Comparison of ENCODE assay signal across 10 cellular contexts in the genomic region with DNA sequence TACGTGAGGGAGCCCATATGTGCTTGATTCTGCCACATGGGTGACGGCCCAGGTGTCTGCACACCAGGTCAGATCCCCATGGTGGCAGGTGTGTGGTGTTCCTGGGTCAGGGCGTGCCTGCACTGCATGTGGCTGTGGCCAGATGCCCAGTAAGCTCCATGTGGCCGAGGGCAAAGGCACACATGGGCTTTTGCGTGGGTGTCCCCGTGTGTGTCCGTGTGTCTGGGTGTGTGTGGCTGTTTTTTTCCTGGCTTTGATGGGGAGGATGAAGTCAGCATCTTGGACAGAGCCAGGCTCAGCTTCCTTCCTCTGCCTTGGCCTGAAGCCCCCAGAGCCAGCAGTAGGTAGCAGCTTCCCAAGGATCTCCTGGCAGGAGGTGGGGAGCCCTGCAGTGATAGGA. TPM values are rescaled to one million over a fixed set of nuclear protein-coding genes. Genes with fewer than 3 reads are reported as not detected.
A peak's percentile ranks its signal among the peaks of the same experiment; 100 is the strongest.
DNase-seq lines count a peak whose midpoint lies in the region; ATAC-seq and TF ChIP-seq lines count a peak whose summit lies in the region.
"Had no signal": no experiment of that assay in that cellular context is flagged by ENCODE, and none has a peak within 500 bp of the region (broad histone marks: within the 10 kb centered on the region; RNA-seq: fewer than 3 reads in every experiment).

No MANE protein-coding gene starts in this region.

- H3K4me1 ChIP-seq in HCT116 (ENCODE audit: control insufficient read depth in 1 of 2, insufficient read depth in 2 of 2, low read length in 2 of 2) (peaks cover 8 to 43% of the 10 kb centered on the region in 2 experiments; a peak in 3 of 4 replicates), liver (ENCODE audit: control insufficient read depth in 4 of 4, insufficient read depth in 4 of 4, low read length in 3 of 4) (peaks cover 3 to 14% (median 8%) of the 10 kb centered on the region in 4 donors)

- H3K4me3 ChIP-seq in HCT116 (replicated peaks in 1 of 2; ENCODE audit: low read depth in 1 of 2, low read length in 2 of 2) (no peak overlapping the region), liver (ENCODE audit: low read depth in 1 of 3, low read length in 3 of 3) (no peak overlapping the region)
- H3K4me3 ChIP-seq: SJSA1 had no signal

- BruUV-seq in HCT116 (replicated peaks; lab: Mats Ljungman, UMichigan), result no TSS peak

- TF ChIP-seq RAD21 in HCT116 (IDR thresholded peaks at IDR 0.05; ENCODE audit: low read depth) (no peak), liver (IDR thresholded peaks at IDR 0.05) (no peak)

- CTCF ChIA-PET in HCT116 (lab: Charles Lee), result no interaction called here

- POLR2A ChIA-PET in HCT116 (lab: Charles Lee), result no interaction called here

- H3K9ac ChIP-seq in HCT116 (ENCODE audit: low read length) (no peak overlapping the region), liver (ENCODE audit: low read depth in 1 of 2, low read length in 2 of 2) (no peak overlapping the region)

- intact Hi-C loops in HCT116 (cut with micrococcal nuclease), result no loop called here

- ATAC-seq in HCT116 (no peak), HG02938 (IDR thresholded peaks at IDR 0.05; ENCODE audit: unreplicated experiment) (no peak), HG02970 (IDR thresholded peaks at IDR 0.05; ENCODE audit: low FRiP score, unreplicated experiment) (no peak)
- ATAC-seq: foreskin keratinocyte had no signal

- RAD21 ChIA-PET in HCT116 (lab: Charles Lee; ENCODE audit: low non-redundant PET in 1 of 2, low total read pairs in 2 of 2, uncharacterized antibody in 2 of 2, unreplicated experiment in 2 of 2), result no interaction called here

- H3K27me3 ChIP-seq in HCT116 (ENCODE audit: insufficient read depth, low read length) (no peaks in the 10 kb centered on the region), liver (ENCODE audit: control insufficient read depth in 4 of 4, insufficient read depth in 4 of 4, low read length in 3 of 4) (peaks cover 0 to 2% (median 0%) of the 10 kb centered on the region in 4 donors)

- H3K36me3 ChIP-seq in HCT116 (ENCODE audit: control insufficient read depth in 1 of 2, insufficient read depth in 2 of 2, low read length in 2 of 2), result no peaks in the 10 kb centered on the region
- peaks cover 0 to 2% (median under 1%) of the 10 kb centered on the region in 4 donors for H3K36me3 ChIP-seq in liver (ENCODE audit: control insufficient read depth in 4 of 4, insufficient read depth in 3 of 4, low read depth in 1 of 4, low read length in 3 of 4)

- no peak for TF ChIP-seq POLR2A in HCT116 (IDR thresholded peaks at IDR 0.05; ENCODE audit: borderline replicate concordance, extremely low read depth, insufficient read depth, insufficient read length)

- H3K4me2 ChIP-seq in HCT116 (ENCODE audit: low read length), result no peak overlapping the region

- TF ChIP-seq CTCF in HCT116 (IDR thresholded peaks at IDR 0.05 in 2 of 3, conservative IDR thresholded peaks at IDR 0.05 in 1 of 3; ENCODE audit: borderline replicate concordance in 1 of 3, insufficient read depth in 1 of 3, low read depth in 2 of 3, low read length in 2 of 3), result no peak
- TF ChIP-seq CTCF in liver (IDR thresholded peaks at IDR 0.05; ENCODE audit: low read depth, low read length, missing input control), result no peak

- no peaks in the 10 kb centered on the region for H4K20me1 ChIP-seq in HCT116 (ENCODE audit: insufficient read depth)

- DNase-seq in HCT116 (ENCODE audit: low read depth, low spot score), result no peak
- DNase-seq: activated CD4-positive, alpha-beta T cell treated with anti-CD3 and anti-CD28 coated beads, Interleukin-2, amount 50 U/mL, for 48 hours; AML-193; foreskin keratinocyte; KBM-7; midbrain had no signal

- whole genome bisulfite sequencing in liver, result 30% methylated on average over 7 of the region's 7 CpGs

- H3K9me3 ChIP-seq in HCT116 (ENCODE audit: control insufficient read depth in 1 of 2, insufficient read depth in 1 of 2, low read depth in 1 of 2, low read length in 2 of 2), result no peaks in the 10 kb centered on the region
- no peaks in the 10 kb centered on the region for H3K9me3 ChIP-seq in liver (ENCODE audit: control insufficient read depth in 4 of 4, low read length in 3 of 4)
- H3K9me3 ChIP-seq: SJSA1 had no signal

- H3K27ac ChIP-seq in HCT116 (ENCODE audit: low read depth, low read length), result no peak overlapping the region
- no peak overlapping the region for H3K27ac ChIP-seq in liver (ENCODE audit: low read depth in 1 of 2, low read length in 2 of 2)
- H3K27ac ChIP-seq: foreskin keratinocyte, SJSA1 had no signal

- no peak overlapping the region for H2AFZ ChIP-seq in HCT116 (ENCODE audit: low read depth, low read length, poor library complexity, severe bottlenecking)

- H3K79me2 ChIP-seq in HCT116 (ENCODE audit: insufficient read depth, low read length), result no peaks in the 10 kb centered on the region

- no peaks in the 10 kb centered on the region for H3K9me2 ChIP-seq in HCT116 (ENCODE audit: insufficient read depth)

TF ChIP-seq in HCT116, 20 proteins besides CTCF, POLR2A, EP300 and RAD21:
- peak; percentile 30; the same call in 1 of the 2 replicates for TF ChIP-seq POLR2AphosphoS5 (IDR thresholded peaks at IDR 0.05; ENCODE audit: low read depth, low read length)
- TF ChIP-seq, protein P1, sequence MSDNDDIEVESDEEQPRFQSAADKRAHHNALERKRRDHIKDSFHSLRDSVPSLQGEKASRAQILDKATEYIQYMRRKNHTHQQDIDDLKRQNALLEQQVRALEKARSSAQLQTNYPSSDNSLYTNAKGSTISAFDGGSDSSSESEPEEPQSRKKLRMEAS (IDR thresholded peaks at IDR 0.05), result no peak

TF ChIP-seq in liver, 16 proteins besides CTCF, POLR2A, EP300 and RAD21 (continues in another document):
- TF ChIP-seq, protein P1 (IDR thresholded peaks at IDR 0.05), result peak; percentile 62
- TF ChIP-seq JUND (IDR thresholded peaks at IDR 0.05) (no peak), HNF4G (IDR thresholded peaks at IDR 0.05) (no peak), NR2F2 (IDR thresholded peaks at IDR 0.05) (no peak), FOXA2 (IDR thresholded peaks at IDR 0.05) (no peak), SP1 (IDR thresholded peaks at IDR 0.05) (no peak), EGR1 (IDR thresholded peaks at IDR 0.05; ENCODE audit: low read depth in 2 of 2) (peak; percentile 69 to 97), RXRA (IDR thresholded peaks at IDR 0.05) (peak in 1 of 2 donors; percentile 51), FOXA1 (IDR thresholded peaks at IDR 0.05) (no peak), TAF1 (conservative IDR thresholded peaks at IDR 0.05) (no peak), YY1 (IDR thresholded peaks at IDR 0.05) (no peak), HNF4A (conservative IDR thresholded peaks at IDR 0.05) (peak in 1 of 2 donors; percentile 36), GABPA (IDR thresholded peaks at IDR 0.05 in 1 of 2, conservative IDR thresholded peaks at IDR 0.05 in 1 of 2) (no peak)
- TF ChIP-seq, protein P2, sequence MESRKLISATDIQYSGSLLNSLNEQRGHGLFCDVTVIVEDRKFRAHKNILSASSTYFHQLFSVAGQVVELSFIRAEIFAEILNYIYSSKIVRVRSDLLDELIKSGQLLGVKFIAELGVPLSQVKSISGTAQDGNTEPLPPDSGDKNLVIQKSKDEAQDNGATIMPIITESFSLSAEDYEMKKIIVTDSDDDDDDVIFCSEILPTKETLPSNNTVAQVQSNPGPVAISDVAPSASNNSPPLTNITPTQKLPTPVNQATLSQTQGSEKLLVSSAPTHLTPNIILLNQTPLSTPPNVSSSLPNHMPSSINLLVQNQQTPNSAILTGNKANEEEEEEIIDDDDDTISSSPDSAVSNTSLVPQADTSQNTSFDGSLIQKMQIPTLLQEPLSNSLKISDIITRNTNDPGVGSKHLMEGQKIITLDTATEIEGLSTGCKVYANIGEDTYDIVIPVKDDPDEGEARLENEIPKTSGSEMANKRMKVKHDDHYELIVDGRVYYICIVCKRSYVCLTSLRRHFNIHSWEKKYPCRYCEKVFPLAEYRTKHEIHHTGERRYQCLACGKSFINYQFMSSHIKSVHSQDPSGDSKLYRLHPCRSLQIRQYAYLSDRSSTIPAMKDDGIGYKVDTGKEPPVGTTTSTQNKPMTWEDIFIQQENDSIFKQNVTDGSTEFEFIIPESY (IDR thresholded peaks at IDR 0.05), result no peak
- TF ChIP-seq, protein P3, sequence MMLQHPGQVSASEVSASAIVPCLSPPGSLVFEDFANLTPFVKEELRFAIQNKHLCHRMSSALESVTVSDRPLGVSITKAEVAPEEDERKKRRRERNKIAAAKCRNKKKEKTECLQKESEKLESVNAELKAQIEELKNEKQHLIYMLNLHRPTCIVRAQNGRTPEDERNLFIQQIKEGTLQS (IDR thresholded peaks at IDR 0.05), result no peak

RNA-seq across cellular contexts. Expression of a gene that starts 1.5 kb away (rescaled TPM):
- total RNA-seq in HCT116 (2021; ENCODE audit: unreplicated experiment) (8.5 TPM), liver (10 to 100 TPM in 1 of 2 donors, 1 to 10 TPM in 1; 6.8 to 17.1 TPM)
- polyA plus RNA-seq in HCT116 (2012), result 4.7 and 7.1 TPM in 2 replicates
- 1 to 10 TPM; 3.0 to 4.4 TPM for polyA plus RNA-seq in liver

RNA-seq across cellular contexts. Expression of a gene that starts 17.4 kb away (rescaled TPM):
- total RNA-seq in HCT116 (2021; ENCODE audit: unreplicated experiment), result 63.9 TPM
- 55.7 and 75.2 TPM in 2 replicates for polyA plus RNA-seq in HCT116 (2012)
- 10 to 100 TPM; 13.6 to 13.9 TPM for total RNA-seq in liver
- polyA plus RNA-seq in liver, result 10 to 100 TPM; 17.1 to 24.8 TPM

RNA-seq across cellular contexts. Expression of a gene that starts 19.5 kb away (rescaled TPM):
- total RNA-seq in HCT116 (2021; ENCODE audit: unreplicated experiment) (11.2 TPM), liver (1 to 10 TPM; 2.3 to 5.7 TPM)
- polyA plus RNA-seq in HCT116 (2012), result 8.8 and 12.2 TPM in 2 replicates
- polyA plus RNA-seq in liver, result 1 to 10 TPM; 2.8 to 3.3 TPM

RNA-seq across cellular contexts. Expression of a gene that starts 41.1 kb away (rescaled TPM):
- total RNA-seq in HCT116 (2021; ENCODE audit: unreplicated experiment), result 6.1 TPM
- polyA plus RNA-seq in HCT116 (2012), result 4.0 and 4.8 TPM in 2 replicates
- under 1 TPM in 1 of 2 donors, not detected in 1; 0.08 TPM for total RNA-seq in liver
- polyA plus RNA-seq in liver, result under 1 TPM; 0.19 to 0.24 TPM
- total RNA-seq: SJSA1 had no signal

RNA-seq across cellular contexts. Expression of a gene that starts 43.3 kb away (rescaled TPM):
- total RNA-seq in HCT116 (2021; ENCODE audit: unreplicated experiment) (21.0 TPM), liver (10 to 100 TPM; 22.3 to 47.4 TPM)
- polyA plus RNA-seq in HCT116 (2012), result 12.8 and 16.4 TPM in 2 replicates
- polyA plus RNA-seq in liver, result 1 to 10 TPM; 7.6 to 7.8 TPM
